10 cellular contexts compared by ENCODE assay signal in genomic region chr12:48489012-48489411, GRCh38. TPM values are rescaled to one million over a fixed set of nuclear protein-coding genes. Genes with fewer than 3 reads are reported as not detected.
A peak's percentile ranks its signal among the peaks of the same experiment; 100 is the strongest.
DNase-seq lines count a peak whose midpoint lies in the region; ATAC-seq and TF ChIP-seq lines count a peak whose summit lies in the region.
"Had no signal": no experiment of that assay in that cellular context is flagged by ENCODE, and none has a peak within 500 bp of the region (broad histone marks: within the 10 kb centered on the region; RNA-seq: fewer than 3 reads in every experiment).

No MANE protein-coding gene starts in this region.

- no peaks in the 10 kb centered on the region for H3F3A ChIP-seq in GM23338 (replicated peaks; ENCODE audit: low read depth)

- no peaks in the 10 kb centered on the region for H3K4me1 ChIP-seq in GM23338 (ENCODE audit: insufficient read depth)

- no peak overlapping the region for H3K4me2 ChIP-seq in GM23338

- ATAC-seq in GM18520 (IDR thresholded peaks at IDR 0.05; ENCODE audit: unreplicated experiment) (peak; percentile 87), GM21723 (IDR thresholded peaks at IDR 0.05; ENCODE audit: unreplicated experiment) (peak; percentile 99), HG03521 (IDR thresholded peaks at IDR 0.05; ENCODE audit: unreplicated experiment) (peak; percentile 88), GM23338 (no peak)

- POLR2A ChIA-PET in activated CD4-positive, alpha-beta memory T cell treated with anti-CD3 and anti-CD28 coated beads, Interleukin-2, amount 10 ng/mL, durations not matched to agents 7 days and 5 days (lab: Charles Lee), result interaction anchor here (0.6 kb wide), 1 partner anchor 292 kb away, joined by 3 read pairs; no protein-coding TSS in a partner anchor

- no peaks in the 10 kb centered on the region for H3K36me3 Mint-ChIP-seq in GM23338 (ENCODE audit: low read depth)
- no peaks in the 10 kb centered on the region for H3K36me3 Mint-ChIP-seq in activated CD4-positive, alpha-beta memory T cell treated with anti-CD3 and anti-CD28 coated beads, Interleukin-2, amount 10 ng/mL, durations not matched to agents 7 days and 5 days (ENCODE audit: low read depth)

- H3K4me1 Mint-ChIP-seq in GM23338, result no peaks in the 10 kb centered on the region
- no peaks in the 10 kb centered on the region for H3K4me1 Mint-ChIP-seq in activated CD4-positive, alpha-beta memory T cell treated with anti-CD3 and anti-CD28 coated beads, Interleukin-2, amount 10 ng/mL, durations not matched to agents 7 days and 5 days

- H3K36me3 ChIP-seq in GM23338 (ENCODE audit: insufficient read depth), result no peaks in the 10 kb centered on the region

- TF ChIP-seq CTCF in GM23338 (conservative IDR thresholded peaks at IDR 0.05; ENCODE audit: low read depth in 2 of 2), result no peak

- H3K4me3 ChIP-seq in GM23338, result no peak overlapping the region

- H3K4me3 Mint-ChIP-seq in GM23338, result no peak overlapping the region
- H3K4me3 Mint-ChIP-seq in activated CD4-positive, alpha-beta memory T cell treated with anti-CD3 and anti-CD28 coated beads, Interleukin-2, amount 10 ng/mL, durations not matched to agents 7 days and 5 days, result no peak overlapping the region

- no peaks in the 10 kb centered on the region for H4K20me1 ChIP-seq in GM23338 (replicated peaks; ENCODE audit: insufficient read depth)

- no peaks in the 10 kb centered on the region; the same call in 1 of the 2 replicates for H3K9me2 ChIP-seq in GM23338 (ENCODE audit: insufficient read depth)

- H3K79me2 ChIP-seq in GM23338 (replicated peaks; ENCODE audit: insufficient read depth), result no peaks in the 10 kb centered on the region

- H3K27ac Mint-ChIP-seq in GM23338, result no peak overlapping the region
- H3K27ac Mint-ChIP-seq in activated CD4-positive, alpha-beta memory T cell treated with anti-CD3 and anti-CD28 coated beads, Interleukin-2, amount 10 ng/mL, durations not matched to agents 7 days and 5 days, result no peak overlapping the region

- DNase-seq in kidney glomerular epithelial cell (lab: John Stamatoyannopoulos, UW), result peak; percentile 45
- no peak for DNase-seq in GM23338 (ENCODE audit: low spot score)
- no peak for DNase-seq in stimulated activated CD4-positive, alpha-beta T cell treated with anti-CD3 and anti-CD28 coated beads, Interleukin-2, amount 100 ng/mL, for 48 hours
- DNase-seq in activated CD4-positive, alpha-beta memory T cell treated with anti-CD3 and anti-CD28 coated beads, Interleukin-2, amount 10 ng/mL, durations not matched to agents 7 days and 5 days, result no peak
- DNase-seq in foreskin melanocyte, result no peak
- DNase-seq: NCI-H1694 had no signal

- H3K9me3 Mint-ChIP-seq in GM23338, result no peaks in the 10 kb centered on the region; the same call in 2 of the 3 replicates
- no peaks in the 10 kb centered on the region for H3K9me3 Mint-ChIP-seq in activated CD4-positive, alpha-beta memory T cell treated with anti-CD3 and anti-CD28 coated beads, Interleukin-2, amount 10 ng/mL, durations not matched to agents 7 days and 5 days

- H3K27ac ChIP-seq in GM23338 (ENCODE audit: low read depth), result no peak overlapping the region

- no peaks in the 10 kb centered on the region for H3K27me3 ChIP-seq in GM23338 (ENCODE audit: insufficient read depth)

- CTCF ChIA-PET in activated CD4-positive, alpha-beta memory T cell treated with anti-CD3 and anti-CD28 coated beads, Interleukin-2, amount 10 ng/mL, durations not matched to agents 7 days and 5 days (lab: Charles Lee), result no interaction called here

- no peak overlapping the region for H2AFZ ChIP-seq in GM23338

- H3K27me3 Mint-ChIP-seq in GM23338 (ENCODE audit: insufficient read depth, low read depth, poor library complexity), result peaks cover 3% of the 10 kb centered on the region
- peaks cover 3% of the 10 kb centered on the region for H3K27me3 Mint-ChIP-seq in activated CD4-positive, alpha-beta memory T cell treated with anti-CD3 and anti-CD28 coated beads, Interleukin-2, amount 10 ng/mL, durations not matched to agents 7 days and 5 days

TF ChIP-seq in GM23338, 12 proteins besides CTCF, POLR2A, EP300 and RAD21 (continues in another document):
- TF ChIP-seq ETS1 (IDR thresholded peaks at IDR 0.05), result no peak
- TF ChIP-seq ZNF331 (CRISPR knock-in tag; IDR thresholded peaks at IDR 0.05; ENCODE audit: low read depth), result no peak
- no peak for TF ChIP-seq JUNB (IDR thresholded peaks at IDR 0.05; ENCODE audit: unreplicated experiment)
- TF ChIP-seq REST (IDR thresholded peaks at IDR 0.05; ENCODE audit: unreplicated experiment), result no peak
- TF ChIP-seq NANOG (IDR thresholded peaks at IDR 0.05; ENCODE audit: borderline replicate concordance), result no peak
- no peak for TF ChIP-seq ZNF114 (CRISPR knock-in tag; IDR thresholded peaks at IDR 0.05)
- no peak for TF ChIP-seq CREB1 (CRISPR knock-in tag; IDR thresholded peaks at IDR 0.05; ENCODE audit: low read depth)
- TF ChIP-seq POLR2AphosphoS5 (IDR thresholded peaks at IDR 0.05; ENCODE audit: low read depth), result no peak
- TF ChIP-seq EZH2phosphoT487 (IDR thresholded peaks at IDR 0.05; ENCODE audit: unreplicated experiment), result no peak

RNA-seq across cellular contexts. Expression of gene C12orf54, which starts 6.7 kb away (rescaled TPM):
- total RNA-seq in GM23338 (2014; rRNA removed; shearing (Covaris generic)), result not detected in 2 replicates
- polyA plus RNA-seq in GM23338 (2016; fragmentation: Nextera tagmentation; extraction: Ambion mirVana), result not detected in 2 replicates
- not detected for total RNA-seq in activated CD4-positive, alpha-beta memory T cell treated with anti-CD3 and anti-CD28 coated beads, Interleukin-2, amount 10 ng/mL, durations not matched to agents 7 days and 5 days
- total RNA-seq: pulmonary artery endothelial cell had no signal

RNA-seq across cellular contexts. Expression of gene ANP32D, which starts 16.7 kb away (rescaled TPM):
- not detected in 2 replicates for total RNA-seq in GM23338 (2014; rRNA removed; shearing (Covaris generic))
- polyA plus RNA-seq in GM23338 (2016; fragmentation: Nextera tagmentation; extraction: Ambion mirVana), result not detected in 2 replicates
- total RNA-seq in activated CD4-positive, alpha-beta memory T cell treated with anti-CD3 and anti-CD28 coated beads, Interleukin-2, amount 10 ng/mL, durations not matched to agents 7 days and 5 days, result not detected
- total RNA-seq: pulmonary artery endothelial cell had no signal

RNA-seq across cellular contexts. Expression of gene OR8S1, which starts 36.4 kb away (rescaled TPM):
- not detected in 2 replicates for total RNA-seq in GM23338 (2014; rRNA removed; shearing (Covaris generic))
- not detected in 2 replicates for polyA plus RNA-seq in GM23338 (2016; fragmentation: Nextera tagmentation; extraction: Ambion mirVana)
- not detected for total RNA-seq in activated CD4-positive, alpha-beta memory T cell treated with anti-CD3 and anti-CD28 coated beads, Interleukin-2, amount 10 ng/mL, durations not matched to agents 7 days and 5 days
- total RNA-seq: pulmonary artery endothelial cell had no signal
